Comparison of ENCODE assay signal across 8 cellular contexts in genomic region chr4:109729563-109730293, GRCh38. TPM values are rescaled to one million over a fixed set of nuclear protein-coding genes. Genes with fewer than 3 reads are reported as not detected.
DNase-seq lines count a peak whose midpoint lies in the region; ATAC-seq lines count a peak whose summit lies in the region.

PLA2G12A (minus strand) TSS chr4:109730070; CDS start chr4:109729809, 261 bp downstream.

- POLR2A ChIA-PET in activated CD8-positive, alpha-beta T cell treated with anti-CD3 and anti-CD28 coated beads, Interleukin-2, amount 10 ng/mL, durations not matched to agents 7 days and 5 days (lab: Charles Lee) = interaction anchor here (0.5 to 1.7 kb wide), 2 partner anchors 22 to 170 kb away, joined by 3 to 8 read pairs; partner anchors contain the start of gene MCUB

- peak; percentile 85 for ATAC-seq in HG03442 (IDR thresholded peaks at IDR 0.05; ENCODE audit: unreplicated experiment)
- ATAC-seq in activated CD8-positive, alpha-beta T cell treated with anti-CD3 and anti-CD28 coated beads, Interleukin-2, amount 10 ng/mL, durations not matched to agents 7 days and 5 days = peak; percentile 90
- peak; percentile 83 for ATAC-seq in memory B cell (ENCODE audit: low read depth)

- DNase-seq in C1 segment of cervical spinal cord (lab: John Stamatoyannopoulos, UW) (peak in 12 of 14 donors; percentile 46 to 81 (median 68)), GM19240 (ENCODE audit: insufficient read length, low spot score) (peak; percentile 53), NCI-H69 (lab: John Stamatoyannopoulos, UW) (peak; percentile 92), memory B cell (ENCODE audit: low spot score in 2 of 2) (peak; percentile 79 to 83)
- DNase-seq in activated CD8-positive, alpha-beta T cell treated with anti-CD3 and anti-CD28 coated beads, Interleukin-2, amount 10 ng/mL, durations not matched to agents 7 days and 5 days = peak; percentile 73
- DNase-seq in effector CD8-positive, alpha-beta T cell (lab: John Stamatoyannopoulos, UW) = peak; percentile 72
- DNase-seq in stimulated activated CD8-positive, alpha-beta memory T cell treated with anti-CD3 and anti-CD28 coated beads, Interleukin-12 subunit alpha, Interleukin-12 subunit beta, amount 100 ng/mL, for 24 hours (ENCODE audit: extremely low read depth) = peak; percentile 41

- no peaks in the 10 kb centered on the region for H3K9me3 Mint-ChIP-seq in activated CD8-positive, alpha-beta T cell treated with anti-CD3 and anti-CD28 coated beads, Interleukin-2, amount 10 ng/mL, durations not matched to agents 7 days and 5 days (ENCODE audit: insufficient read depth)
- no peaks in the 10 kb centered on the region for H3K9me3 Mint-ChIP-seq in memory B cell

- peaks cover 3% of the 10 kb centered on the region for H3K27me3 Mint-ChIP-seq in activated CD8-positive, alpha-beta T cell treated with anti-CD3 and anti-CD28 coated beads, Interleukin-2, amount 10 ng/mL, durations not matched to agents 7 days and 5 days (ENCODE audit: low read depth)
- no peaks in the 10 kb centered on the region for H3K27me3 Mint-ChIP-seq in memory B cell

- peak within 1 kb of the TSS; percentile 81 for H3K27ac Mint-ChIP-seq in activated CD8-positive, alpha-beta T cell treated with anti-CD3 and anti-CD28 coated beads, Interleukin-2, amount 10 ng/mL, durations not matched to agents 7 days and 5 days
- H3K27ac Mint-ChIP-seq in memory B cell = peak within 1 kb of the TSS; percentile 70

- H3K4me1 Mint-ChIP-seq in activated CD8-positive, alpha-beta T cell treated with anti-CD3 and anti-CD28 coated beads, Interleukin-2, amount 10 ng/mL, durations not matched to agents 7 days and 5 days (ENCODE audit: low read depth) = peaks cover 19% of the 10 kb centered on the region
- peaks cover 6% of the 10 kb centered on the region for H3K4me1 Mint-ChIP-seq in memory B cell

- CTCF ChIA-PET in activated CD8-positive, alpha-beta T cell treated with anti-CD3 and anti-CD28 coated beads, Interleukin-2, amount 10 ng/mL, durations not matched to agents 7 days and 5 days (lab: Charles Lee) = interaction anchor here (0.6 to 1.4 kb wide), 5 partner anchors 31 to 296 kb away, joined by 3 to 4 read pairs (median 3); partner anchors contain the start of gene SEC24B

- peaks cover 4% of the 10 kb centered on the region for H3K36me3 Mint-ChIP-seq in activated CD8-positive, alpha-beta T cell treated with anti-CD3 and anti-CD28 coated beads, Interleukin-2, amount 10 ng/mL, durations not matched to agents 7 days and 5 days (ENCODE audit: low read depth)
- H3K36me3 Mint-ChIP-seq in memory B cell = peaks cover 6% of the 10 kb centered on the region

- peak within 1 kb of the TSS; percentile 85 for H3K4me3 Mint-ChIP-seq in activated CD8-positive, alpha-beta T cell treated with anti-CD3 and anti-CD28 coated beads, Interleukin-2, amount 10 ng/mL, durations not matched to agents 7 days and 5 days
- peak within 1 kb of the TSS; percentile 91 for H3K4me3 Mint-ChIP-seq in memory B cell

RNA-seq across cellular contexts. Expression of gene PLA2G12A, which starts in this region (rescaled TPM):
- 10 to 100 TPM; 13.6 to 20.4 TPM for total RNA-seq in activated CD8-positive, alpha-beta T cell treated with anti-CD3 and anti-CD28 coated beads, Interleukin-2, amount 10 ng/mL, durations not matched to agents 7 days and 5 days

Comparison
In these comparisons a context has a peak if more than half of its experiments do, and no peak if none do; other contexts are left out.
1. Peak in every context shown above with its lines: DNase-seq and ATAC-seq.
2. DNase-seq: peak in every context shown above with its lines; median percentile 92 in NCI-H69; 81 in memory B cell; 73 in activated CD8-positive, alpha-beta T cell treated with anti-CD3 and anti-CD28 coated beads, Interleukin-2, amount 10 ng/mL, durations not matched to agents 7 days and 5 days; 72 in effector CD8-positive, alpha-beta T cell; 68 in C1 segment of cervical spinal cord; 53 in GM19240; 41 in stimulated activated CD8-positive, alpha-beta memory T cell treated with anti-CD3 and anti-CD28 coated beads, Interleukin-12 subunit alpha, Interleukin-12 subunit beta, amount 100 ng/mL, for 24 hours.